Comparison of ENCODE assay signal across 19 cellular contexts in genomic region chr2:219611866-219612604, GRCh38. TPM values are rescaled to one million over a fixed set of nuclear protein-coding genes. Genes with fewer than 3 reads are reported as not detected.
A peak's percentile ranks its signal among the peaks of the same experiment; 100 is the strongest.
DNase-seq lines count a peak whose midpoint lies in the region; ATAC-seq and TF ChIP-seq lines count a peak whose summit lies in the region.
"Had no signal": no experiment of that assay in that cellular context is flagged by ENCODE, and none has a peak within 500 bp of the region (broad histone marks: within the 10 kb centered on the region; RNA-seq: fewer than 3 reads in every experiment).

No MANE protein-coding gene starts in this region.

- no peak overlapping the region for H3K4me3 Mint-ChIP-seq in neural progenitor cell
- H3K4me3 Mint-ChIP-seq: activated naive CD4-positive, alpha-beta T cell treated with anti-CD3 and anti-CD28 coated beads, Interleukin-2, amount 10 ng/mL, durations not matched to agents 7 days and 5 days had no signal

- H2BK5ac ChIP-seq in trophoblast cell (ENCODE audit: low read depth, low read length, poor library complexity): no peak overlapping the region

- peaks cover 3% of the 10 kb centered on the region for H3K27me3 Mint-ChIP-seq in neural progenitor cell (ENCODE audit: insufficient read depth, low read depth)
- H3K27me3 Mint-ChIP-seq: activated naive CD4-positive, alpha-beta T cell treated with anti-CD3 and anti-CD28 coated beads, Interleukin-2, amount 10 ng/mL, durations not matched to agents 7 days and 5 days; CD8-positive, alpha-beta memory T cell had no signal

- H3K79me2 ChIP-seq in trophoblast cell (ENCODE audit: control insufficient read depth, insufficient read depth, low read length, poor library complexity) (no peaks in the 10 kb centered on the region), neural progenitor cell (ENCODE audit: low read depth) (no peaks in the 10 kb centered on the region)

- H2BK12ac ChIP-seq in trophoblast cell (ENCODE audit: low read length): no peak overlapping the region

- H3K36me3 Mint-ChIP-seq in neural progenitor cell: peaks cover 18% of the 10 kb centered on the region

- H3K27me3 ChIP-seq in trophoblast cell (ENCODE audit: insufficient read depth, low read length): no peaks in the 10 kb centered on the region
- H3K27me3 ChIP-seq in neural progenitor cell: no peaks in the 10 kb centered on the region
- H3K27me3 ChIP-seq: transverse colon had no signal

- H3K27ac Mint-ChIP-seq in neural progenitor cell: no peak overlapping the region

- no peak overlapping the region for H3K27ac ChIP-seq in trophoblast cell (ENCODE audit: low read depth, low read length)
- H3K27ac ChIP-seq in neural progenitor cell: no peak overlapping the region
- H3K27ac ChIP-seq: coronary artery, epithelial cell of prostate, transverse colon had no signal

- no peak for TF ChIP-seq CTCF in neural progenitor cell (IDR thresholded peaks at IDR 0.05)

- no peak overlapping the region for H4K12ac ChIP-seq in trophoblast cell (ENCODE audit: low read depth, low read length)

- H3K23ac ChIP-seq in trophoblast cell (ENCODE audit: low read length): no peak overlapping the region

- H3K36me3 ChIP-seq in trophoblast cell (ENCODE audit: control insufficient read depth in 1 of 2, insufficient read depth in 2 of 2, low read length in 2 of 2) (peaks cover 34 to 43% of the 10 kb centered on the region in 2 experiments), neural progenitor cell (no peaks in the 10 kb centered on the region)

- ATAC-seq in GM18861 (IDR thresholded peaks at IDR 0.05; ENCODE audit: unreplicated experiment): no peak
- no peak for ATAC-seq in HG03135 (IDR thresholded peaks at IDR 0.05; ENCODE audit: unreplicated experiment)
- ATAC-seq: left lobe of liver, Panc1 had no signal

- no CpG with 5 or more reads among the region's 12 CpGs for WGBS in trophoblast cell (ENCODE audit: extremely low coverage, insufficient coverage, insufficient read length)

- H4K8ac ChIP-seq in trophoblast cell (ENCODE audit: low read depth, low read length): no peak overlapping the region

- H3K4me1 Mint-ChIP-seq in neural progenitor cell: peaks cover 4% of the 10 kb centered on the region

- no peaks in the 10 kb centered on the region for H4K20me1 ChIP-seq in neural progenitor cell (ENCODE audit: low read depth)

- no peak overlapping the region for H2BK120ac ChIP-seq in trophoblast cell (ENCODE audit: insufficient read depth, low read length, poor library complexity)

- H3F3A ChIP-seq in neural progenitor cell (ENCODE audit: low read depth): no peaks in the 10 kb centered on the region

- no peaks in the 10 kb centered on the region for H3K4me1 ChIP-seq in trophoblast cell (ENCODE audit: control insufficient read depth in 1 of 2, insufficient read depth in 2 of 2, low read length in 2 of 2)
- H3K4me1 ChIP-seq in neural progenitor cell: no peaks in the 10 kb centered on the region
- H3K4me1 ChIP-seq: transverse colon had no signal

- no peaks in the 10 kb centered on the region for H3K9me3 Mint-ChIP-seq in neural progenitor cell
- H3K9me3 Mint-ChIP-seq: activated naive CD4-positive, alpha-beta T cell treated with anti-CD3 and anti-CD28 coated beads, Interleukin-2, amount 10 ng/mL, durations not matched to agents 7 days and 5 days; CD8-positive, alpha-beta memory T cell had no signal

- H3K14ac ChIP-seq in trophoblast cell (ENCODE audit: low read length): no peak overlapping the region

- H3K4me2 ChIP-seq in trophoblast cell (ENCODE audit: low read length): no peak overlapping the region
- H3K4me2 ChIP-seq in neural progenitor cell: no peak overlapping the region

- H3K9ac ChIP-seq in trophoblast cell (ENCODE audit: low read length) (peak overlapping the region; percentile 39), neural progenitor cell (no peak overlapping the region)

- H2AK5ac ChIP-seq in trophoblast cell (ENCODE audit: low read length): no peak overlapping the region

- H3K9me3 ChIP-seq in trophoblast cell (ENCODE audit: insufficient read depth, low read depth, low read length) (peaks cover 4% of the 10 kb centered on the region), neural progenitor cell (ENCODE audit: low read depth) (no peaks in the 10 kb centered on the region)
- H3K9me3 ChIP-seq: transverse colon had no signal

- no peak overlapping the region for H3K4ac ChIP-seq in trophoblast cell (ENCODE audit: low read depth, low read length)

- DNase-seq in NCI-H2196 (lab: John Stamatoyannopoulos, UW; ENCODE audit: unreplicated experiment) (peak; percentile 31), NCI-H2196 treated with DMSO at 0.1 percent for 48 hours (lab: John Stamatoyannopoulos, UW; ENCODE audit: unreplicated experiment) (no peak), COR-L47 (lab: John Stamatoyannopoulos, UW) (peak; percentile 6), amniotic epithelial cell (ENCODE audit: low read depth) (peak; percentile 5), trophoblast cell (no peak), neural progenitor cell (ENCODE audit: low spot score) (no peak)
- DNase-seq: activated CD4-positive, alpha-beta T cell treated with anti-CD3 and anti-CD28 coated beads for 1 hour; NCI-H187; NCI-H526 treated with DMSO at 0.1 percent for 48 hours; T1000 had no signal

- H2AFZ ChIP-seq in trophoblast cell (ENCODE audit: insufficient read depth, low read length, poor library complexity) (no peak overlapping the region), neural progenitor cell (replicated peaks) (no peak overlapping the region)

- H3K79me1 ChIP-seq in trophoblast cell (ENCODE audit: low read length): no peaks in the 10 kb centered on the region

- H3K18ac ChIP-seq in trophoblast cell (ENCODE audit: low read length): no peak overlapping the region

- no peak overlapping the region for H4K91ac ChIP-seq in trophoblast cell (ENCODE audit: low read depth, low read length)

- H3K4me3 ChIP-seq in trophoblast cell (ENCODE audit: low read depth, low read length): no peak overlapping the region
- no peak overlapping the region for H3K4me3 ChIP-seq in neural progenitor cell
- H3K4me3 ChIP-seq: coronary artery, transverse colon had no signal

RNA-seq across cellular contexts. Expression of gene STK11IP, which starts 14.4 kb away (rescaled TPM):
- 19.1 and 19.7 TPM in 2 replicates for polyA plus RNA-seq in trophoblast cell (2013)
- 16.8 and 22.7 TPM in 2 replicates for total RNA-seq in neural progenitor cell (ENCODE audit: low replicate concordance)

RNA-seq across cellular contexts. Expression of gene SLC4A3, which starts 15.4 kb away (rescaled TPM):
- polyA plus RNA-seq in trophoblast cell (2013): 8.9 and 9.4 TPM in 2 replicates
- total RNA-seq in neural progenitor cell (ENCODE audit: low replicate concordance): 0.88 and 3.7 TPM in 2 replicates
- polyA plus RNA-seq: CD8-positive, alpha-beta memory T cell had no signal

RNA-seq across cellular contexts. Expression of gene INHA, which starts 39.9 kb away (rescaled TPM):
- 24.7 and 27.9 TPM in 2 replicates for polyA plus RNA-seq in trophoblast cell (2013)
- total RNA-seq in neural progenitor cell (ENCODE audit: low replicate concordance): 0.31 TPM in 1 of 2 replicates, not detected in the other
- total RNA-seq: CD8-positive, alpha-beta memory T cell; transverse colon had no signal
- polyA plus RNA-seq: CD8-positive, alpha-beta memory T cell had no signal

RNA-seq across cellular contexts. Expression of gene OBSL1, which starts 40.7 kb away (rescaled TPM):
- 155 and 158 TPM in 2 replicates for polyA plus RNA-seq in trophoblast cell (2013)
- 31.0 and 111 TPM in 2 replicates for total RNA-seq in neural progenitor cell (ENCODE audit: low replicate concordance)
- polyA plus RNA-seq: CD8-positive, alpha-beta memory T cell had no signal

Comparison
In these comparisons a context has a peak if more than half of its experiments do, and no peak if none do; other contexts are left out.
1. DNase-seq: peak in NCI-H2196 (single experiment), COR-L47 (single experiment) and amniotic epithelial cell (single experiment); none in NCI-H2196 treated with DMSO at 0.1 percent for 48 hours (single experiment), trophoblast cell (0 of 2) and neural progenitor cell (single experiment).